In the genomic region with DNA sequence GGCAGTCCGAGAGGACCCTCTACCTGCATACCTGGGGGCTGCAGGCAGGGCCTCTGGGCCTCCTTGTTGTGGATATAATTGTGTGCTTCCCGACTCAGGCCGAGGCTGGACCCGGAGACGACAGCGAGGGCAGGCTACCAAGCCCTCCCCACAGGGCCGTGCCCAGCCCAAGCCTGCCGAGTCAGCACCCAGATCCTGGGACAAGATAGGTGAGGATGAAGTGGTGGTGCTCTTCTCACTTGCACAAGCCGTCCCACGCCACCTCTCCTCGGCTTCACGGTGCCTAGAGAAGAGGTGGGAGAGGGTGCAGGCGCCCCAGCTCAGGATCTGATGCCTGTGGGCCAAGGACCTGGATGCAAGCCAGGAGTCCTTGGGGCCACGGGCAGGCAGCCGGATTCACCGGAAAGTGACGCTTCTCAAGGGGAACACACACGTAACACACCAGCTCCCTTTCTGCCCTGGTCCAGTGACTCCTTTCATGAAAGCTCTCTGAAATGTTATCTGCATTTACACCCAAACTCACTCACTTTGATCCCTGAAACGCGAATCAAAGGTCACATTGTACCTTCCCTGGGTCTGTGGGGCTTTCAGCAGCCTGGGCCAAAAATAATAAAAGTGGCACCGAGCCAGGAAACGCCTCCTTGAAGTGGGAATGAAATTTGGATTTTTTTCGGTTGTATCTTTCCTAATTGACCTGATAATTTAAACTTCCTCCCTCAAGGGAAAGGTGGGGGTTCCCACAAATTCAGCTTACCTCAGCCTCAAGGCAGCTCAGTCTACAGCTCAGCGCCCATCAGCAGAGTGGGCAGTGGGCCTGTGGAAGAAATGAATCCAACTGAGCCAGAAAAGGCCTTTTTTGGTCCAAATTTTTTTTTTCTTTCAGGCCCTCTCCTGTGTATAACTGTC, we compare ENCODE assay signal across 1 cellular context.
A peak's percentile ranks its signal among the peaks of the same experiment; 100 is the strongest.
TF ChIP-seq lines count a peak whose summit lies in the region.

No MANE protein-coding gene starts in this region.

TF ChIP-seq in K562, 482 proteins besides CTCF, POLR2A, EP300 and RAD21 (continued from another document and continues in another):
- no peak for TF ChIP-seq ZNF707 (CRISPR knock-in tag; conservative IDR thresholded peaks at IDR 0.05)
- TF ChIP-seq ZNF239 (CRISPR knock-in tag; IDR thresholded peaks at IDR 0.05), result no peak; the same call in 1 of the 2 replicates
- no peak for TF ChIP-seq MBD2 (IDR thresholded peaks at IDR 0.05; ENCODE audit: borderline replicate concordance, low read depth)
- TF ChIP-seq POLR2AphosphoS2 (IDR thresholded peaks at IDR 0.05; ENCODE audit: low read length), result no peak; the same call in 1 of the 2 replicates
- TF ChIP-seq SREBF1 (IDR thresholded peaks at IDR 0.05; ENCODE audit: borderline replicate concordance, low read depth, low read length), result no peak
- TF ChIP-seq SP1 (CRISPR knock-in tag; IDR thresholded peaks at IDR 0.05), result no peak
- TF ChIP-seq CREM (IDR thresholded peaks at IDR 0.05; ENCODE audit: low read depth), result no peak
- no peak for TF ChIP-seq RFX1 (IDR thresholded peaks at IDR 0.05)
- TF ChIP-seq, protein P1, sequence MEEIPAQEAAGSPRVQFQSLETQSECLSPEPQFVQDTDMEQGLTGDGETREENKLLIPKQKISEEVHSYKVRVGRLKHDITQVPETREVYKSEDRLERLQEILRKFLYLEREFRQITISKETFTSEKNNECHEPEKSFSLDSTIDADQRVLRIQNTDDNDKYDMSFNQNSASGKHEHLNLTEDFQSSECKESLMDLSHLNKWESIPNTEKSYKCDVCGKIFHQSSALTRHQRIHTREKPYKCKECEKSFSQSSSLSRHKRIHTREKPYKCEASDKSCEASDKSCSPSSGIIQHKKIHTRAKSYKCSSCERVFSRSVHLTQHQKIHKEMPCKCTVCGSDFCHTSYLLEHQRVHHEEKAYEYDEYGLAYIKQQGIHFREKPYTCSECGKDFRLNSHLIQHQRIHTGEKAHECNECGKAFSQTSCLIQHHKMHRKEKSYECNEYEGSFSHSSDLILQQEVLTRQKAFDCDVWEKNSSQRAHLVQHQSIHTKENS (CRISPR knock-in tag; IDR thresholded peaks at IDR 0.05), result no peak
- no peak for TF ChIP-seq ARHGAP35 (IDR thresholded peaks at IDR 0.05; ENCODE audit: partially characterized antibody)
- TF ChIP-seq ZNF785 (CRISPR knock-in tag; IDR thresholded peaks at IDR 0.05), result 0 out of 2 replicates have a peak, but pooled peaks have one; percentile 25
- TF ChIP-seq ZNF134 (CRISPR knock-in tag; conservative IDR thresholded peaks at IDR 0.05), result 0 out of 2 replicates have a peak, but pooled peaks have one; percentile 4
- no peak for TF ChIP-seq POLR2H (tag; IDR thresholded peaks at IDR 0.05; ENCODE audit: low read depth)
- no peak for TF ChIP-seq POLR3G (IDR thresholded peaks at IDR 0.05; ENCODE audit: extremely low read depth, insufficient read length, insufficient replicate concordance)
- TF ChIP-seq, protein P2, sequence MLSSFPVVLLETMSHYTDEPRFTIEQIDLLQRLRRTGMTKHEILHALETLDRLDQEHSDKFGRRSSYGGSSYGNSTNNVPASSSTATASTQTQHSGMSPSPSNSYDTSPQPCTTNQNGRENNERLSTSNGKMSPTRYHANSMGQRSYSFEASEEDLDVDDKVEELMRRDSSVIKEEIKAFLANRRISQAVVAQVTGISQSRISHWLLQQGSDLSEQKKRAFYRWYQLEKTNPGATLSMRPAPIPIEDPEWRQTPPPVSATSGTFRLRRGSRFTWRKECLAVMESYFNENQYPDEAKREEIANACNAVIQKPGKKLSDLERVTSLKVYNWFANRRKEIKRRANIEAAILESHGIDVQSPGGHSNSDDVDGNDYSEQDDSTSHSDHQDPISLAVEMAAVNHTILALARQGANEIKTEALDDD (IDR thresholded peaks at IDR 0.05), result no peak
- TF ChIP-seq FOXP1 (CRISPR knock-in tag; IDR thresholded peaks at IDR 0.05), result no peak
- no peak for TF ChIP-seq ZNF3 (CRISPR knock-in tag; IDR thresholded peaks at IDR 0.05)
- TF ChIP-seq ZNF431 (CRISPR knock-in tag; IDR thresholded peaks at IDR 0.05), result no peak
- no peak; the same call in 1 of the 2 replicates for TF ChIP-seq ZNF311 (CRISPR knock-in tag; IDR thresholded peaks at IDR 0.05)
- TF ChIP-seq, protein P3, sequence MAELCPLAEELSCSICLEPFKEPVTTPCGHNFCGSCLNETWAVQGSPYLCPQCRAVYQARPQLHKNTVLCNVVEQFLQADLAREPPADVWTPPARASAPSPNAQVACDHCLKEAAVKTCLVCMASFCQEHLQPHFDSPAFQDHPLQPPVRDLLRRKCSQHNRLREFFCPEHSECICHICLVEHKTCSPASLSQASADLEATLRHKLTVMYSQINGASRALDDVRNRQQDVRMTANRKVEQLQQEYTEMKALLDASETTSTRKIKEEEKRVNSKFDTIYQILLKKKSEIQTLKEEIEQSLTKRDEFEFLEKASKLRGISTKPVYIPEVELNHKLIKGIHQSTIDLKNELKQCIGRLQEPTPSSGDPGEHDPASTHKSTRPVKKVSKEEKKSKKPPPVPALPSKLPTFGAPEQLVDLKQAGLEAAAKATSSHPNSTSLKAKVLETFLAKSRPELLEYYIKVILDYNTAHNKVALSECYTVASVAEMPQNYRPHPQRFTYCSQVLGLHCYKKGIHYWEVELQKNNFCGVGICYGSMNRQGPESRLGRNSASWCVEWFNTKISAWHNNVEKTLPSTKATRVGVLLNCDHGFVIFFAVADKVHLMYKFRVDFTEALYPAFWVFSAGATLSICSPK (IDR thresholded peaks at IDR 0.05; ENCODE audit: borderline replicate concordance), result no peak
- TF ChIP-seq, protein P4, sequence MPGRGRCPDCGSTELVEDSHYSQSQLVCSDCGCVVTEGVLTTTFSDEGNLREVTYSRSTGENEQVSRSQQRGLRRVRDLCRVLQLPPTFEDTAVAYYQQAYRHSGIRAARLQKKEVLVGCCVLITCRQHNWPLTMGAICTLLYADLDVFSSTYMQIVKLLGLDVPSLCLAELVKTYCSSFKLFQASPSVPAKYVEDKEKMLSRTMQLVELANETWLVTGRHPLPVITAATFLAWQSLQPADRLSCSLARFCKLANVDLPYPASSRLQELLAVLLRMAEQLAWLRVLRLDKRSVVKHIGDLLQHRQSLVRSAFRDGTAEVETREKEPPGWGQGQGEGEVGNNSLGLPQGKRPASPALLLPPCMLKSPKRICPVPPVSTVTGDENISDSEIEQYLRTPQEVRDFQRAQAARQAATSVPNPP (IDR thresholded peaks at IDR 0.05; ENCODE audit: borderline replicate concordance, insufficient read depth, insufficient read length), result no peak
- TF ChIP-seq MAFG (tag; conservative IDR thresholded peaks at IDR 0.05), result no peak
- TF ChIP-seq MXI1 (IDR thresholded peaks at IDR 0.05; ENCODE audit: low read depth, low read length), result no peak; the same call in 1 of the 2 replicates
- TF ChIP-seq, protein P5, sequence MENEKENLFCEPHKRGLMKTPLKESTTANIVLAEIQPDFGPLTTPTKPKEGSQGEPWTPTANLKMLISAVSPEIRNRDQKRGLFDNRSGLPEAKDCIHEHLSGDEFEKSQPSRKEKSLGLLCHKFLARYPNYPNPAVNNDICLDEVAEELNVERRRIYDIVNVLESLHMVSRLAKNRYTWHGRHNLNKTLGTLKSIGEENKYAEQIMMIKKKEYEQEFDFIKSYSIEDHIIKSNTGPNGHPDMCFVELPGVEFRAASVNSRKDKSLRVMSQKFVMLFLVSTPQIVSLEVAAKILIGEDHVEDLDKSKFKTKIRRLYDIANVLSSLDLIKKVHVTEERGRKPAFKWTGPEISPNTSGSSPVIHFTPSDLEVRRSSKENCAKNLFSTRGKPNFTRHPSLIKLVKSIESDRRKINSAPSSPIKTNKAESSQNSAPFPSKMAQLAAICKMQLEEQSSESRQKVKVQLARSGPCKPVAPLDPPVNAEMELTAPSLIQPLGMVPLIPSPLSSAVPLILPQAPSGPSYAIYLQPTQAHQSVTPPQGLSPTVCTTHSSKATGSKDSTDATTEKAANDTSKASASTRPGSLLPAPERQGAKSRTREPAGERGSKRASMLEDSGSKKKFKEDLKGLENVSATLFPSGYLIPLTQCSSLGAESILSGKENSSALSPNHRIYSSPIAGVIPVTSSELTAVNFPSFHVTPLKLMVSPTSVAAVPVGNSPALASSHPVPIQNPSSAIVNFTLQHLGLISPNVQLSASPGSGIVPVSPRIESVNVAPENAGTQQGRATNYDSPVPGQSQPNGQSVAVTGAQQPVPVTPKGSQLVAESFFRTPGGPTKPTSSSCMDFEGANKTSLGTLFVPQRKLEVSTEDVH (IDR thresholded peaks at IDR 0.05; ENCODE audit: low read depth, partially characterized antibody), result no peak
- no peak for TF ChIP-seq MECOM (CRISPR knock-in tag; IDR thresholded peaks at IDR 0.05)
- TF ChIP-seq ZNF143 (CRISPR knock-in tag; IDR thresholded peaks at IDR 0.05), result no peak
- no peak for TF ChIP-seq GTF2E2 (tag; IDR thresholded peaks at IDR 0.05)
- TF ChIP-seq PML (IDR thresholded peaks at IDR 0.05; ENCODE audit: low read length), result no peak
- TF ChIP-seq SP2 (IDR thresholded peaks at IDR 0.05; ENCODE audit: extremely low read depth, low read depth, low read length, poor library complexity, severe bottlenecking), result no peak
- peak; percentile 96 for TF ChIP-seq WHSC1 (IDR thresholded peaks at IDR 0.05; ENCODE audit: low read length)
- peak; percentile 76 for TF ChIP-seq MYC (IDR thresholded peaks at IDR 0.05; ENCODE audit: low read depth, low read length)
- no peak for TF ChIP-seq MYC (CRISPR knock-in tag; IDR thresholded peaks at IDR 0.05; ENCODE audit: borderline replicate concordance, low read depth)
- no peak for TF ChIP-seq LEF1 (IDR thresholded peaks at IDR 0.05)
- TF ChIP-seq ETV1 (tag; conservative IDR thresholded peaks at IDR 0.05; ENCODE audit: low read depth), result no peak
- no peak for TF ChIP-seq CBX1 (IDR thresholded peaks at IDR 0.05; ENCODE audit: low read depth)
- no peak for TF ChIP-seq ETS2 (tag; IDR thresholded peaks at IDR 0.05; ENCODE audit: borderline replicate concordance, poor library complexity, severe bottlenecking)
- no peak for TF ChIP-seq TEAD2 (tag; IDR thresholded peaks at IDR 0.05)
- TF ChIP-seq, protein P6, sequence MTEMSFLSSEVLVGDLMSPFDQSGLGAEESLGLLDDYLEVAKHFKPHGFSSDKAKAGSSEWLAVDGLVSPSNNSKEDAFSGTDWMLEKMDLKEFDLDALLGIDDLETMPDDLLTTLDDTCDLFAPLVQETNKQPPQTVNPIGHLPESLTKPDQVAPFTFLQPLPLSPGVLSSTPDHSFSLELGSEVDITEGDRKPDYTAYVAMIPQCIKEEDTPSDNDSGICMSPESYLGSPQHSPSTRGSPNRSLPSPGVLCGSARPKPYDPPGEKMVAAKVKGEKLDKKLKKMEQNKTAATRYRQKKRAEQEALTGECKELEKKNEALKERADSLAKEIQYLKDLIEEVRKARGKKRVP (CRISPR knock-in tag; IDR thresholded peaks at IDR 0.05), result peak; percentile 38; the same call in 1 of the 2 replicates
- TF ChIP-seq SMARCE1 (IDR thresholded peaks at IDR 0.05), result no peak
- TF ChIP-seq STAG1 (CRISPR knock-in tag; IDR thresholded peaks at IDR 0.05; ENCODE audit: borderline replicate concordance), result no peak
- TF ChIP-seq ESRRA (IDR thresholded peaks at IDR 0.05; ENCODE audit: borderline replicate concordance, low read depth), result no peak
- TF ChIP-seq, protein P7, sequence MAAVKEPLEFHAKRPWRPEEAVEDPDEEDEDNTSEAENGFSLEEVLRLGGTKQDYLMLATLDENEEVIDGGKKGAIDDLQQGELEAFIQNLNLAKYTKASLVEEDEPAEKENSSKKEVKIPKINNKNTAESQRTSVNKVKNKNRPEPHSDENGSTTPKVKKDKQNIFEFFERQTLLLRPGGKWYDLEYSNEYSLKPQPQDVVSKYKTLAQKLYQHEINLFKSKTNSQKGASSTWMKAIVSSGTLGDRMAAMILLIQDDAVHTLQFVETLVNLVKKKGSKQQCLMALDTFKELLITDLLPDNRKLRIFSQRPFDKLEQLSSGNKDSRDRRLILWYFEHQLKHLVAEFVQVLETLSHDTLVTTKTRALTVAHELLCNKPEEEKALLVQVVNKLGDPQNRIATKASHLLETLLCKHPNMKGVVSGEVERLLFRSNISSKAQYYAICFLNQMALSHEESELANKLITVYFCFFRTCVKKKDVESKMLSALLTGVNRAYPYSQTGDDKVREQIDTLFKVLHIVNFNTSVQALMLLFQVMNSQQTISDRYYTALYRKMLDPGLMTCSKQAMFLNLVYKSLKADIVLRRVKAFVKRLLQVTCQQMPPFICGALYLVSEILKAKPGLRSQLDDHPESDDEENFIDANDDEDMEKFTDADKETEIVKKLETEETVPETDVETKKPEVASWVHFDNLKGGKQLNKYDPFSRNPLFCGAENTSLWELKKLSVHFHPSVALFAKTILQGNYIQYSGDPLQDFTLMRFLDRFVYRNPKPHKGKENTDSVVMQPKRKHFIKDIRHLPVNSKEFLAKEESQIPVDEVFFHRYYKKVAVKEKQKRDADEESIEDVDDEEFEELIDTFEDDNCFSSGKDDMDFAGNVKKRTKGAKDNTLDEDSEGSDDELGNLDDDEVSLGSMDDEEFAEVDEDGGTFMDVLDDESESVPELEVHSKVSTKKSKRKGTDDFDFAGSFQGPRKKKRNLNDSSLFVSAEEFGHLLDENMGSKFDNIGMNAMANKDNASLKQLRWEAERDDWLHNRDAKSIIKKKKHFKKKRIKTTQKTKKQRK (IDR thresholded peaks at IDR 0.05; ENCODE audit: borderline replicate concordance, low read depth, low read length), result no peak
- no peak; the same call in 1 of the 2 replicates for TF ChIP-seq MEF2D (tag; conservative IDR thresholded peaks at IDR 0.05; ENCODE audit: low read depth)
- no peak for TF ChIP-seq CREB1 (IDR thresholded peaks at IDR 0.05)
- TF ChIP-seq CREB1 (CRISPR knock-in tag; IDR thresholded peaks at IDR 0.05), result no peak
- no peak for TF ChIP-seq ZNF584 (CRISPR knock-in tag; IDR thresholded peaks at IDR 0.05; ENCODE audit: low read depth)
- TF ChIP-seq CBFB (CRISPR knock-in tag; IDR thresholded peaks at IDR 0.05), result no peak
- TF ChIP-seq SMARCC2 (IDR thresholded peaks at IDR 0.05; ENCODE audit: low read depth), result no peak
- peak; percentile 69; the same call in 1 of the 2 replicates for TF ChIP-seq BHLHE40 (IDR thresholded peaks at IDR 0.05; ENCODE audit: low read length)
- TF ChIP-seq, protein P8, sequence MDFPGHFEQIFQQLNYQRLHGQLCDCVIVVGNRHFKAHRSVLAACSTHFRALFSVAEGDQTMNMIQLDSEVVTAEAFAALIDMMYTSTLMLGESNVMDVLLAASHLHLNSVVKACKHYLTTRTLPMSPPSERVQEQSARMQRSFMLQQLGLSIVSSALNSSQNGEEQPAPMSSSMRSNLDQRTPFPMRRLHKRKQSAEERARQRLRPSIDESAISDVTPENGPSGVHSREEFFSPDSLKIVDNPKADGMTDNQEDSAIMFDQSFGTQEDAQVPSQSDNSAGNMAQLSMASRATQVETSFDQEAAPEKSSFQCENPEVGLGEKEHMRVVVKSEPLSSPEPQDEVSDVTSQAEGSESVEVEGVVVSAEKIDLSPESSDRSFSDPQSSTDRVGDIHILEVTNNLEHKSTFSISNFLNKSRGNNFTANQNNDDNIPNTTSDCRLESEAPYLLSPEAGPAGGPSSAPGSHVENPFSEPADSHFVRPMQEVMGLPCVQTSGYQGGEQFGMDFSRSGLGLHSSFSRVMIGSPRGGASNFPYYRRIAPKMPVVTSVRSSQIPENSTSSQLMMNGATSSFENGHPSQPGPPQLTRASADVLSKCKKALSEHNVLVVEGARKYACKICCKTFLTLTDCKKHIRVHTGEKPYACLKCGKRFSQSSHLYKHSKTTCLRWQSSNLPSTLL (IDR thresholded peaks at IDR 0.05), result no peak
- TF ChIP-seq SMAD2 (IDR thresholded peaks at IDR 0.05; ENCODE audit: low read depth, low read length), result no peak
